Comparison of ENCODE assay signal across 8 cellular contexts in the genomic region with DNA sequence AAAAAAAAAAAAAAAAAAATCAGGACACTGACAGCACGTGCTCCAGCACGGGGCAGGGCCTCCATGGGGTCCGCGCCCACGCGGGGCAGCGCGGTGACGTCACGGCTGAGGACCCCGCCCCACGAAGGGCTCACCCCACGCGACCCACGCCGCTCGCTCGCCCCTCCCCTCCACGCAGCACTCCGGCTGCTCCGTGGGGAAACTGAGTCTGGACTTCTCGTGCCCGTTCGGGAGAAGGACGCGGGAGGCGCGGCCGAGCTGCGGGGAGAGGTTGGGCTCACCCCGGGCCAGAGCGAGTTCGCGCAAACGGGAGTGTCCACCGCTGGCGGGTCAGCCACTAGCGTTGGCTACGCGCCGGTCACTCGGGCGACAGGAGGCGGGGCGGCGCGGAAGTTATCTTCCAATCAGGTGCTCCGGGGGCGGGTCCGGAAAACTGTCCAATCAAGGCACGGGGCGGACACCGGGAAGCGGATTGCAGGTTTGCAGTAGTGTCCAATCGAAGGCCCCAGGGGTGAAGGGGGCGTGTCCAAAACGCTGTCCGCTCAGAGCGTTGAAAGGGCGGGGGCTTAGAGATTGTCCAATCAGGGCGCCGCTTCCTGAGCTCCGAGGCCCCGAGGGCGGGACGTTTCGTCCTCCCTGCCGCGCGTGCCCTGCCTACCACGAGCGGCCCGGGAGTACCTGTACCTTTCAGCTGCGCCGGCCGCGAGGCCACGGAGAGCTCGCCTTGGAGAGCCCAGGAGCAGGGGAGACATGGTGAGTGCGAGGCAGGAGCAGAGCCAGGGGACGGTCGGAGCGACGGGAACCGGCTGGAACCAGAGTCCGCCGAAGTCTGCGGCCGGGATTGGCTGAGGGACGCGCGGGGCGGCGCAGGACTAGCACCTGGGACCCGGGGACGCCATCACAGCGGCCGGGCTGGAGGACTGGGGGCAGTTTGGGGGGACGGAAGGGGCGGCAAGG. TPM values are rescaled to one million over a fixed set of nuclear protein-coding genes. Genes with fewer than 3 reads are reported as not detected.
DNase-seq lines count a peak whose midpoint lies in the region; ATAC-seq and TF ChIP-seq lines count a peak whose summit lies in the region.

TSS of gene ZNF57 (plus strand) at position 633 of the 957 bp plus-strand sequence. CDS start at position 751, 118 bp downstream.

- H4K20me1 ChIP-seq in fibroblast of lung (ENCODE audit: control insufficient read depth, extremely low read depth, insufficient read depth, low read length) = no peaks in the 10 kb centered on the region

- intact Hi-C loops in activated T-helper 2 cell treated with anti-CD3 and anti-CD28 coated beads, Interferon-gamma antibody, Interleukin-2, Interleukin-4, amounts not matched to agents 10 μg/mL and 5 μg/mL and 100 μg/mL, durations not matched to agents 14 hours and 24 hours and 36 hours (cut with micrococcal nuclease) = loop anchor here (1.0 kb wide), 1 partner anchor 45 kb away; no protein-coding TSS in a partner anchor

- peak within 1 kb of the TSS; percentile 88 for H3K4me2 ChIP-seq in fibroblast of lung (ENCODE audit: extremely low read depth, insufficient read depth, low read length)

- H3K9me3 Mint-ChIP-seq in activated T-helper 2 cell treated with anti-CD3 and anti-CD28 coated beads, Interferon-gamma antibody, Interleukin-2, Interleukin-4, amounts not matched to agents 10 μg/mL and 5 μg/mL and 100 μg/mL, durations not matched to agents 14 hours and 24 hours and 36 hours = peaks cover 12% of the 10 kb centered on the region
- peaks cover 0 to 17% (median 12%) of the 10 kb centered on the region in 7 donors for H3K9me3 Mint-ChIP-seq in naive B cell
- peaks cover 3% of the 10 kb centered on the region for H3K9me3 Mint-ChIP-seq in stimulated activated effector memory CD8-positive, alpha-beta T cell treated with anti-CD3 and anti-CD28 coated beads, Interleukin-12 subunit alpha, Interleukin-12 subunit beta, amount 100 ng/mL, for 72 hours

- no peaks in the 10 kb centered on the region for H3K27me3 ChIP-seq in fibroblast of lung (ENCODE audit: control insufficient read depth, insufficient read depth, low read length)

- peaks cover 8% of the 10 kb centered on the region for H3K4me1 Mint-ChIP-seq in activated T-helper 2 cell treated with anti-CD3 and anti-CD28 coated beads, Interferon-gamma antibody, Interleukin-2, Interleukin-4, amounts not matched to agents 10 μg/mL and 5 μg/mL and 100 μg/mL, durations not matched to agents 14 hours and 24 hours and 36 hours (ENCODE audit: low read depth)
- H3K4me1 Mint-ChIP-seq in naive B cell = peaks cover 19 to 24% (median 23%) of the 10 kb centered on the region in 3 donors
- peaks cover 21% of the 10 kb centered on the region for H3K4me1 Mint-ChIP-seq in stimulated activated effector memory CD8-positive, alpha-beta T cell treated with anti-CD3 and anti-CD28 coated beads, Interleukin-12 subunit alpha, Interleukin-12 subunit beta, amount 100 ng/mL, for 72 hours

- H3K27ac ChIP-seq in fibroblast of lung (ENCODE audit: insufficient read depth, low read length) = peak within 1 kb of the TSS; percentile 87

- peak within 1 kb of the TSS; percentile 76 for H3K9ac ChIP-seq in fibroblast of lung (ENCODE audit: insufficient read depth, low read length)

- H3K36me3 ChIP-seq in fibroblast of lung (ENCODE audit: control insufficient read depth, insufficient read depth, low read length) = no peaks in the 10 kb centered on the region

- H3K4me1 ChIP-seq in fibroblast of lung (ENCODE audit: control insufficient read depth, extremely low read depth, insufficient read depth, low read length) = no peaks in the 10 kb centered on the region

- H3K79me2 ChIP-seq in fibroblast of lung (ENCODE audit: control insufficient read depth, insufficient read depth, low read length) = no peaks in the 10 kb centered on the region

- peak within 1 kb of the TSS; percentile 97 for H2AFZ ChIP-seq in fibroblast of lung (ENCODE audit: low read length)

- no peaks in the 10 kb centered on the region for H3K27me3 Mint-ChIP-seq in activated T-helper 2 cell treated with anti-CD3 and anti-CD28 coated beads, Interferon-gamma antibody, Interleukin-2, Interleukin-4, amounts not matched to agents 10 μg/mL and 5 μg/mL and 100 μg/mL, durations not matched to agents 14 hours and 24 hours and 36 hours (ENCODE audit: low read depth)
- no peaks in the 10 kb centered on the region for H3K27me3 Mint-ChIP-seq in naive B cell

- H3K9me3 ChIP-seq in fibroblast of lung (ENCODE audit: control insufficient read depth, insufficient read depth, low read depth, low read length) = no peaks in the 10 kb centered on the region

- no peak for TF ChIP-seq CTCF in fibroblast of lung (conservative IDR thresholded peaks at IDR 0.05 in 1 of 2, IDR thresholded peaks at IDR 0.05 in 1 of 2; ENCODE audit: low read depth in 1 of 2, low read length in 2 of 2)

- H3K36me3 Mint-ChIP-seq in activated T-helper 2 cell treated with anti-CD3 and anti-CD28 coated beads, Interferon-gamma antibody, Interleukin-2, Interleukin-4, amounts not matched to agents 10 μg/mL and 5 μg/mL and 100 μg/mL, durations not matched to agents 14 hours and 24 hours and 36 hours (ENCODE audit: low read depth) = no peaks in the 10 kb centered on the region
- H3K36me3 Mint-ChIP-seq in naive B cell = no peaks in the 10 kb centered on the region
- H3K36me3 Mint-ChIP-seq in stimulated activated effector memory CD8-positive, alpha-beta T cell treated with anti-CD3 and anti-CD28 coated beads, Interleukin-12 subunit alpha, Interleukin-12 subunit beta, amount 100 ng/mL, for 72 hours = peaks cover 6% of the 10 kb centered on the region

- DNase-seq in DMS53 treated with DMSO at 0.1 percent for 48 hours (lab: John Stamatoyannopoulos, UW; ENCODE audit: unreplicated experiment) = peak; percentile 94
- DNase-seq in KG1 (lab: John Stamatoyannopoulos, UW) = peak; percentile 94
- peak; percentile 99 for DNase-seq in RPMI7951 (ENCODE audit: low read depth)
- DNase-seq in activated T-helper 2 cell treated with anti-CD3 and anti-CD28 coated beads, Interferon-gamma antibody, Interleukin-2, Interleukin-4, amounts not matched to agents 10 μg/mL and 5 μg/mL and 100 μg/mL, durations not matched to agents 14 hours and 24 hours and 36 hours (ENCODE audit: low spot score) = peak; percentile 94
- DNase-seq in fibroblast of lung (ENCODE audit: low read depth in 2 of 2) = peak; percentile 99
- peak; percentile 95 for DNase-seq in naive B cell
- DNase-seq in stimulated activated effector memory CD8-positive, alpha-beta T cell treated with anti-CD3 and anti-CD28 coated beads, Interleukin-12 subunit alpha, Interleukin-12 subunit beta, amount 100 ng/mL, for 72 hours (ENCODE audit: low spot score in 2 of 2) = peak; percentile 85 to 97

- ATAC-seq in GM21723 (IDR thresholded peaks at IDR 0.05; ENCODE audit: unreplicated experiment) (peak; percentile 90), naive B cell (ENCODE audit: low read depth in 2 of 2) (peak; percentile 97 to 98)
- peak; percentile 98 for ATAC-seq in stimulated activated effector memory CD8-positive, alpha-beta T cell treated with anti-CD3 and anti-CD28 coated beads, Interleukin-12 subunit alpha, Interleukin-12 subunit beta, amount 100 ng/mL, for 72 hours

- peak within 1 kb of the TSS; percentile 93 for H3K27ac Mint-ChIP-seq in activated T-helper 2 cell treated with anti-CD3 and anti-CD28 coated beads, Interferon-gamma antibody, Interleukin-2, Interleukin-4, amounts not matched to agents 10 μg/mL and 5 μg/mL and 100 μg/mL, durations not matched to agents 14 hours and 24 hours and 36 hours
- peak within 1 kb of the TSS; percentile 91 to 97 (median 96) for H3K27ac Mint-ChIP-seq in naive B cell
- peak within 1 kb of the TSS; percentile 92 for H3K27ac Mint-ChIP-seq in stimulated activated effector memory CD8-positive, alpha-beta T cell treated with anti-CD3 and anti-CD28 coated beads, Interleukin-12 subunit alpha, Interleukin-12 subunit beta, amount 100 ng/mL, for 72 hours

- H3K4me3 ChIP-seq in fibroblast of lung (replicated peaks in 1 of 4; ENCODE audit: control extremely low read depth in 1 of 4, insufficient read depth in 1 of 4, low read depth in 3 of 4, low read length in 4 of 4) = peak within 1 kb of the TSS; percentile 75 to 90 (median 84)

- peak within 1 kb of the TSS; percentile 97 for H3K4me3 Mint-ChIP-seq in activated T-helper 2 cell treated with anti-CD3 and anti-CD28 coated beads, Interferon-gamma antibody, Interleukin-2, Interleukin-4, amounts not matched to agents 10 μg/mL and 5 μg/mL and 100 μg/mL, durations not matched to agents 14 hours and 24 hours and 36 hours (ENCODE audit: low read depth)
- H3K4me3 Mint-ChIP-seq in naive B cell = peak within 1 kb of the TSS; percentile 86 to 100 (median 99)
- H3K4me3 Mint-ChIP-seq in stimulated activated effector memory CD8-positive, alpha-beta T cell treated with anti-CD3 and anti-CD28 coated beads, Interleukin-12 subunit alpha, Interleukin-12 subunit beta, amount 100 ng/mL, for 72 hours = peak within 1 kb of the TSS; percentile 97

RNA-seq across cellular contexts. Expression of gene ZNF57, which starts in this region (rescaled TPM):
- 4.9 and 5.0 TPM in 2 replicates for total RNA-seq in RPMI7951 (2014; rRNA removed; shearing (Covaris generic))
- total RNA-seq in activated T-helper 2 cell treated with anti-CD3 and anti-CD28 coated beads, Interferon-gamma antibody, Interleukin-2, Interleukin-4, amounts not matched to agents 10 μg/mL and 5 μg/mL and 100 μg/mL, durations not matched to agents 14 hours and 24 hours and 36 hours = 2.7 and 3.1 TPM in 2 replicates
- 4.1 and 5.3 TPM in 2 replicates for total RNA-seq in fibroblast of lung
- 2.2 and 2.8 TPM in 2 replicates for polyA plus RNA-seq in fibroblast of lung
- polyA plus RNA-seq in fibroblast of lung (2012) = 1.7 and 2.0 TPM in 2 replicates
- polyA minus RNA-seq in fibroblast of lung (ENCODE audit: low replicate concordance) = 0.27 and 0.63 TPM in 2 replicates
- polyA plus RNA-seq in naive B cell (ENCODE audit: low read depth in 6 of 6) = 1 to 10 TPM; 2.9 to 5.5 (median 3.6) TPM

Comparison
In these comparisons a context has a peak if more than half of its experiments do, and no peak if none do; other contexts are left out.
1. Peak in every context shown above with its lines: DNase-seq, ATAC-seq, H3K4me3 ChIP-seq and H3K27ac ChIP-seq.